ENCODE assay signal across 1 cellular context in the genomic region with DNA sequence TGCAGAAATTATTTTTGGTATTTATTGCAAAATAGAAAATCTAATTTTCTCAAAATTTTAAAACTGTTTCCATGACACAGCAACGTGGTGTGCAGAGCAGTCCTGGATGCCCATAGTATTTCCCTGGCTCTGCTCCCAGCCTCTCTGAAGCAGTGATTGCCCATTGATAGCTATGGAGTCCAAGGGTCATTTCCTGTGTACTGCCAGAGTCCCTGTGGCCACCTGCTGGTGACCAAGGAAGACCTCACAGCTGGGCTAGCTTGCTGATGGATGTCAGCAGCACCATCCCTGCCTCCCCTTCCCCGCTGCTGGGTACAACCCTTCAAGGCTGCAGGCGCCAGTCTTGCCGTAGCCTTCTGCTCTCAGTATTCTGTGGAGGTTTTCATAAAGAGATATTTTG.
A peak's percentile ranks its signal among the peaks of the same experiment; 100 is the strongest.
TF ChIP-seq lines count a peak whose summit lies in the region.

No MANE protein-coding gene starts in this region.

TF ChIP-seq in HepG2, 621 proteins besides CTCF, POLR2A, EP300 and RAD21 (continued from another document and continues in another):
- TF ChIP-seq, protein P1, sequence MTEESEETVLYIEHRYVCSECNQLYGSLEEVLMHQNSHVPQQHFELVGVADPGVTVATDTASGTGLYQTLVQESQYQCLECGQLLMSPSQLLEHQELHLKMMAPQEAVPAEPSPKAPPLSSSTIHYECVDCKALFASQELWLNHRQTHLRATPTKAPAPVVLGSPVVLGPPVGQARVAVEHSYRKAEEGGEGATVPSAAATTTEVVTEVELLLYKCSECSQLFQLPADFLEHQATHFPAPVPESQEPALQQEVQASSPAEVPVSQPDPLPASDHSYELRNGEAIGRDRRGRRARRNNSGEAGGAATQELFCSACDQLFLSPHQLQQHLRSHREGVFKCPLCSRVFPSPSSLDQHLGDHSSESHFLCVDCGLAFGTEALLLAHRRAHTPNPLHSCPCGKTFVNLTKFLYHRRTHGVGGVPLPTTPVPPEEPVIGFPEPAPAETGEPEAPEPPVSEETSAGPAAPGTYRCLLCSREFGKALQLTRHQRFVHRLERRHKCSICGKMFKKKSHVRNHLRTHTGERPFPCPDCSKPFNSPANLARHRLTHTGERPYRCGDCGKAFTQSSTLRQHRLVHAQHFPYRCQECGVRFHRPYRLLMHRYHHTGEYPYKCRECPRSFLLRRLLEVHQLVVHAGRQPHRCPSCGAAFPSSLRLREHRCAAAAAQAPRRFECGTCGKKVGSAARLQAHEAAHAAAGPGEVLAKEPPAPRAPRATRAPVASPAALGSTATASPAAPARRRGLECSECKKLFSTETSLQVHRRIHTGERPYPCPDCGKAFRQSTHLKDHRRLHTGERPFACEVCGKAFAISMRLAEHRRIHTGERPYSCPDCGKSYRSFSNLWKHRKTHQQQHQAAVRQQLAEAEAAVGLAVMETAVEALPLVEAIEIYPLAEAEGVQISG (CRISPR knock-in tag; IDR thresholded peaks at IDR 0.05) = peak; percentile 44; the same call in 1 of the 2 replicates
- TF ChIP-seq FLYWCH1 (CRISPR knock-in tag; IDR thresholded peaks at IDR 0.05) (no peak), MLLT10 (CRISPR knock-in tag; IDR thresholded peaks at IDR 0.05) (no peak), ZNF83 (CRISPR knock-in tag; IDR thresholded peaks at IDR 0.05; ENCODE audit: borderline replicate concordance) (no peak), NFAT5 (CRISPR knock-in tag; IDR thresholded peaks at IDR 0.05) (no peak), TFAP4 (IDR thresholded peaks at IDR 0.05; ENCODE audit: borderline replicate concordance, low read depth) (peak; percentile 53; the same call in 1 of the 2 replicates), PPARG (CRISPR knock-in tag; conservative IDR thresholded peaks at IDR 0.05) (0 out of 2 replicates have a peak, but pooled peaks have one; percentile 24), ZNF224 (CRISPR knock-in tag; IDR thresholded peaks at IDR 0.05) (no peak), ZBTB1 (CRISPR knock-in tag; IDR thresholded peaks at IDR 0.05; ENCODE audit: borderline replicate concordance) (no peak), PCBP2 (optimal IDR thresholded peaks at IDR 0.05; ENCODE audit: low read depth, low read length, poor library complexity, severe bottlenecking) (no peak), ZNF567 (CRISPR knock-in tag; IDR thresholded peaks at IDR 0.05; ENCODE audit: borderline replicate concordance) (no peak), ARNTL (CRISPR knock-in tag; IDR thresholded peaks at IDR 0.05) (no peak), ZNF710 (CRISPR knock-in tag; IDR thresholded peaks at IDR 0.05; ENCODE audit: borderline replicate concordance) (no peak), PHF21A (CRISPR knock-in tag; IDR thresholded peaks at IDR 0.05) (peak; percentile 62), GRHL1 (CRISPR knock-in tag; conservative IDR thresholded peaks at IDR 0.05) (no peak), NFIC (IDR thresholded peaks at IDR 0.05; ENCODE audit: low read length) (no peak), TCF12 (IDR thresholded peaks at IDR 0.05) (no peak), TCF12 (CRISPR knock-in tag; IDR thresholded peaks at IDR 0.05) (no peak), RNF2 (conservative IDR thresholded peaks at IDR 0.05; ENCODE audit: low read depth) (no peak), KLF12 (CRISPR knock-in tag; IDR thresholded peaks at IDR 0.05; ENCODE audit: borderline replicate concordance) (no peak), CEBPB (IDR thresholded peaks at IDR 0.05; ENCODE audit: borderline replicate concordance, low read depth, low read length) (no peak), ZNF772 (CRISPR knock-in tag; IDR thresholded peaks at IDR 0.05) (no peak), ETV5 (CRISPR knock-in tag; IDR thresholded peaks at IDR 0.05; ENCODE audit: borderline replicate concordance) (peak; percentile 89), ZNF883 (CRISPR knock-in tag; IDR thresholded peaks at IDR 0.05; ENCODE audit: not compliant biosample characterization) (no peak), NCOA2 (CRISPR knock-in tag; IDR thresholded peaks at IDR 0.05) (no peak), ARNT (IDR thresholded peaks at IDR 0.05) (no peak), NR3C1 (CRISPR knock-in tag; IDR thresholded peaks at IDR 0.05) (no peak), NFE2 (CRISPR knock-in tag; IDR thresholded peaks at IDR 0.05) (no peak)
- TF ChIP-seq, protein P2, sequence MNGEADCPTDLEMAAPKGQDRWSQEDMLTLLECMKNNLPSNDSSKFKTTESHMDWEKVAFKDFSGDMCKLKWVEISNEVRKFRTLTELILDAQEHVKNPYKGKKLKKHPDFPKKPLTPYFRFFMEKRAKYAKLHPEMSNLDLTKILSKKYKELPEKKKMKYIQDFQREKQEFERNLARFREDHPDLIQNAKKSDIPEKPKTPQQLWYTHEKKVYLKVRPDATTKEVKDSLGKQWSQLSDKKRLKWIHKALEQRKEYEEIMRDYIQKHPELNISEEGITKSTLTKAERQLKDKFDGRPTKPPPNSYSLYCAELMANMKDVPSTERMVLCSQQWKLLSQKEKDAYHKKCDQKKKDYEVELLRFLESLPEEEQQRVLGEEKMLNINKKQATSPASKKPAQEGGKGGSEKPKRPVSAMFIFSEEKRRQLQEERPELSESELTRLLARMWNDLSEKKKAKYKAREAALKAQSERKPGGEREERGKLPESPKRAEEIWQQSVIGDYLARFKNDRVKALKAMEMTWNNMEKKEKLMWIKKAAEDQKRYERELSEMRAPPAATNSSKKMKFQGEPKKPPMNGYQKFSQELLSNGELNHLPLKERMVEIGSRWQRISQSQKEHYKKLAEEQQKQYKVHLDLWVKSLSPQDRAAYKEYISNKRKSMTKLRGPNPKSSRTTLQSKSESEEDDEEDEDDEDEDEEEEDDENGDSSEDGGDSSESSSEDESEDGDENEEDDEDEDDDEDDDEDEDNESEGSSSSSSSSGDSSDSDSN (CRISPR knock-in tag; IDR thresholded peaks at IDR 0.05) = no peak
- TF ChIP-seq, protein P3, sequence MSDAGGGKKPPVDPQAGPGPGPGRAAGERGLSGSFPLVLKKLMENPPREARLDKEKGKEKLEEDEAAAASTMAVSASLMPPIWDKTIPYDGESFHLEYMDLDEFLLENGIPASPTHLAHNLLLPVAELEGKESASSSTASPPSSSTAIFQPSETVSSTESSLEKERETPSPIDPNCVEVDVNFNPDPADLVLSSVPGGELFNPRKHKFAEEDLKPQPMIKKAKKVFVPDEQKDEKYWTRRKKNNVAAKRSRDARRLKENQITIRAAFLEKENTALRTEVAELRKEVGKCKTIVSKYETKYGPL (CRISPR knock-in tag; IDR thresholded peaks at IDR 0.05) = no peak
- TF ChIP-seq, protein P4, sequence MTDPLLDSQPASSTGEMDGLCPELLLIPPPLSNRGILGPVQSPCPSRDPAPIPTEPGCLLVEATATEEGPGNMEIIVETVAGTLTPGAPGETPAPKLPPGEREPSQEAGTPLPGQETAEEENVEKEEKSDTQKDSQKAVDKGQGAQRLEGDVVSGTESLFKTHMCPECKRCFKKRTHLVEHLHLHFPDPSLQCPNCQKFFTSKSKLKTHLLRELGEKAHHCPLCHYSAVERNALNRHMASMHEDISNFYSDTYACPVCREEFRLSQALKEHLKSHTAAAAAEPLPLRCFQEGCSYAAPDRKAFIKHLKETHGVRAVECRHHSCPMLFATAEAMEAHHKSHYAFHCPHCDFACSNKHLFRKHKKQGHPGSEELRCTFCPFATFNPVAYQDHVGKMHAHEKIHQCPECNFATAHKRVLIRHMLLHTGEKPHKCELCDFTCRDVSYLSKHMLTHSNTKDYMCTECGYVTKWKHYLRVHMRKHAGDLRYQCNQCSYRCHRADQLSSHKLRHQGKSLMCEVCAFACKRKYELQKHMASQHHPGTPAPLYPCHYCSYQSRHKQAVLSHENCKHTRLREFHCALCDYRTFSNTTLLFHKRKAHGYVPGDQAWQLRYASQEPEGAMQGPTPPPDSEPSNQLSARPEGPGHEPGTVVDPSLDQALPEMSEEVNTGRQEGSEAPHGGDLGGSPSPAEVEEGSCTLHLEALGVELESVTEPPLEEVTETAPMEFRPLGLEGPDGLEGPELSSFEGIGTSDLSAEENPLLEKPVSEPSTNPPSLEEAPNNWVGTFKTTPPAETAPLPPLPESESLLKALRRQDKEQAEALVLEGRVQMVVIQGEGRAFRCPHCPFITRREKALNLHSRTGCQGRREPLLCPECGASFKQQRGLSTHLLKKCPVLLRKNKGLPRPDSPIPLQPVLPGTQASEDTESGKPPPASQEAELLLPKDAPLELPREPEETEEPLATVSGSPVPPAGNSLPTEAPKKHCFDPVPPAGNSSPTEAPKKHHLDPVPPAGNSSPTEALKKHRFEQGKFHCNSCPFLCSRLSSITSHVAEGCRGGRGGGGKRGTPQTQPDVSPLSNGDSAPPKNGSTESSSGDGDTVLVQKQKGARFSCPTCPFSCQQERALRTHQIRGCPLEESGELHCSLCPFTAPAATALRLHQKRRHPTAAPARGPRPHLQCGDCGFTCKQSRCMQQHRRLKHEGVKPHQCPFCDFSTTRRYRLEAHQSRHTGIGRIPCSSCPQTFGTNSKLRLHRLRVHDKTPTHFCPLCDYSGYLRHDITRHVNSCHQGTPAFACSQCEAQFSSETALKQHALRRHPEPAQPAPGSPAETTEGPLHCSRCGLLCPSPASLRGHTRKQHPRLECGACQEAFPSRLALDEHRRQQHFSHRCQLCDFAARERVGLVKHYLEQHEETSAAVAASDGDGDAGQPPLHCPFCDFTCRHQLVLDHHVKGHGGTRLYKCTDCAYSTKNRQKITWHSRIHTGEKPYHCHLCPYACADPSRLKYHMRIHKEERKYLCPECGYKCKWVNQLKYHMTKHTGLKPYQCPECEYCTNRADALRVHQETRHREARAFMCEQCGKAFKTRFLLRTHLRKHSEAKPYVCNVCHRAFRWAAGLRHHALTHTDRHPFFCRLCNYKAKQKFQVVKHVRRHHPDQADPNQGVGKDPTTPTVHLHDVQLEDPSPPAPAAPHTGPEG (CRISPR knock-in tag; IDR thresholded peaks at IDR 0.05) = no peak
